22 cellular contexts compared by ENCODE assay signal in genomic region chr9:94720846-94721549, GRCh38. TPM values are rescaled to one million over a fixed set of nuclear protein-coding genes. Genes with fewer than 3 reads are reported as not detected.
A peak's percentile ranks its signal among the peaks of the same experiment; 100 is the strongest.
DNase-seq lines count a peak whose midpoint lies in the region; ATAC-seq and TF ChIP-seq lines count a peak whose summit lies in the region.
"Had no signal": no experiment of that assay in that cellular context is flagged by ENCODE, and none has a peak within 500 bp of the region (broad histone marks: within the 10 kb centered on the region; RNA-seq: fewer than 3 reads in every experiment).

No MANE protein-coding gene starts in this region.

- CTCF ChIA-PET in RWPE1 (lab: Yijun Ruan, JAX) = no interaction called here
- CTCF ChIA-PET in activated CD8-positive, alpha-beta memory T cell treated with anti-CD3 and anti-CD28 coated beads, Interleukin-2, amount 10 ng/mL, durations not matched to agents 7 days and 5 days (lab: Charles Lee) = interaction anchor here (1.6 kb wide), 1 partner anchor 52 kb away, joined by 3 read pairs; no protein-coding TSS in a partner anchor

- no peak overlapping the region for H3K4me3 Mint-ChIP-seq in activated CD8-positive, alpha-beta memory T cell treated with anti-CD3 and anti-CD28 coated beads, Interleukin-2, amount 10 ng/mL, durations not matched to agents 7 days and 5 days
- H3K4me3 Mint-ChIP-seq: activated naive CD4-positive, alpha-beta T cell treated with anti-CD3 and anti-CD28 coated beads, Interleukin-2, amount 50 U/mL, for 24 hours had no signal

- H3K4me3 ChIP-seq in HAP-1 (no peak overlapping the region), mesenchymal stem cell (ENCODE audit: insufficient read depth in 1 of 2, low read depth in 1 of 2, low read length in 2 of 2) (no peak overlapping the region), right atrium auricular region (no peak overlapping the region), left ventricle myocardium inferior (no peak overlapping the region)
- H3K4me3 ChIP-seq: ascending aorta, heart right ventricle, tibial artery had no signal

- no peak overlapping the region for H4K91ac ChIP-seq in mesenchymal stem cell (ENCODE audit: low read length)

- H3K9ac ChIP-seq in mesenchymal stem cell (ENCODE audit: low read length) = no peak overlapping the region

- no peak overlapping the region for H3K18ac ChIP-seq in mesenchymal stem cell (ENCODE audit: low read depth in 1 of 2, low read length in 2 of 2)

- POLR2A ChIA-PET in RWPE1 (lab: Yijun Ruan, JAX; ENCODE audit: low non-redundant PET) = no interaction called here

- no peak overlapping the region for H2BK120ac ChIP-seq in mesenchymal stem cell (ENCODE audit: low read depth, low read length)

- H2BK5ac ChIP-seq in mesenchymal stem cell (ENCODE audit: low read depth, low read length, poor library complexity, severe bottlenecking) = no peak overlapping the region

- H3K36me3 ChIP-seq in HAP-1 (replicated peaks) = no peaks in the 10 kb centered on the region
- no peaks in the 10 kb centered on the region for H3K36me3 ChIP-seq in mesenchymal stem cell (ENCODE audit: control insufficient read depth in 1 of 2, insufficient read depth in 2 of 2, low read depth in 1 of 2, low read length in 2 of 2)
- H3K36me3 ChIP-seq in right atrium auricular region = no peaks in the 10 kb centered on the region
- H3K36me3 ChIP-seq in left ventricle myocardium inferior = no peaks in the 10 kb centered on the region
- H3K36me3 ChIP-seq: ascending aorta, heart right ventricle, neutrophil, tibial artery had no signal

- no peak overlapping the region for H3K4ac ChIP-seq in mesenchymal stem cell (ENCODE audit: low read depth in 1 of 2, low read length in 2 of 2)

- H3K27me3 ChIP-seq in HAP-1 (ENCODE audit: low read depth) = no peaks in the 10 kb centered on the region
- H3K27me3 ChIP-seq in mesenchymal stem cell (ENCODE audit: control insufficient read depth in 1 of 2, insufficient read depth in 1 of 2, low read length in 2 of 2) = no peaks in the 10 kb centered on the region
- H3K27me3 ChIP-seq in right atrium auricular region = no peaks in the 10 kb centered on the region
- H3K27me3 ChIP-seq in left ventricle myocardium inferior (ENCODE audit: low read depth) = no peaks in the 10 kb centered on the region
- H3K27me3 ChIP-seq: ascending aorta, neutrophil, tibial artery had no signal

- H3K79me1 ChIP-seq in mesenchymal stem cell (replicated peaks; ENCODE audit: low read length, poor library complexity, severe bottlenecking) = no peaks in the 10 kb centered on the region

- WGBS in mesenchymal stem cell = 86% methylated on average over 5 of the region's 5 CpGs

- no peaks in the 10 kb centered on the region for H3K9me3 ChIP-seq in HAP-1
- H3K9me3 ChIP-seq in mesenchymal stem cell (ENCODE audit: control insufficient read depth, low read length) = no peaks in the 10 kb centered on the region
- no peaks in the 10 kb centered on the region for H3K9me3 ChIP-seq in right atrium auricular region
- H3K9me3 ChIP-seq in left ventricle myocardium inferior (replicated peaks) = no peaks in the 10 kb centered on the region
- H3K9me3 ChIP-seq: ascending aorta, neutrophil, tibial artery had no signal

- H4K8ac ChIP-seq in mesenchymal stem cell (ENCODE audit: low read length) = no peak overlapping the region

- no peak overlapping the region for H2AK5ac ChIP-seq in mesenchymal stem cell (ENCODE audit: low read length, severe bottlenecking)

- DNase-seq in HAP-1 (ENCODE audit: low spot score in 2 of 2) (peak; percentile 67 to 95), RWPE1 (ENCODE audit: low spot score) (peak; percentile 43), renal cortical epithelial cell (ENCODE audit: low read depth) (peak; percentile 30), mesenchymal stem cell (no peak), right atrium auricular region (ENCODE audit: low spot score) (no peak), left ventricle myocardium inferior (no peak)
- no peak for DNase-seq in activated CD8-positive, alpha-beta memory T cell treated with anti-CD3 and anti-CD28 coated beads, Interleukin-2, amount 10 ng/mL, durations not matched to agents 7 days and 5 days
- DNase-seq: activated CD4-positive, alpha-beta T cell treated with anti-CD3 and anti-CD28 coated beads for 1 hour; activated T-cell treated with anti-CD3 and anti-CD28 coated beads, Interleukin-2, amount 50 U/mL, for 48 hours; effector CD8-positive, alpha-beta T cell; GDM1; GOT3; heart right ventricle; KG1; NCI-H1105 treated with DMSO at 0.1 percent for 48 hours; retina; SW 1271; tibial artery had no signal

- H2BK12ac ChIP-seq in mesenchymal stem cell (ENCODE audit: low read length in 2 of 2) = no peak overlapping the region

- H3K23ac ChIP-seq in mesenchymal stem cell (ENCODE audit: low read length in 2 of 2) = no peak overlapping the region

- ATAC-seq in esophagus mucosa = peak; percentile 79
- ATAC-seq in activated CD8-positive, alpha-beta memory T cell treated with anti-CD3 and anti-CD28 coated beads, Interleukin-2, amount 10 ng/mL, durations not matched to agents 7 days and 5 days = no peak
- ATAC-seq: heart right ventricle had no signal

- H3K4me1 ChIP-seq in HAP-1 = peaks cover 19% of the 10 kb centered on the region
- no peaks in the 10 kb centered on the region for H3K4me1 ChIP-seq in mesenchymal stem cell (ENCODE audit: control insufficient read depth, insufficient read depth, low read depth, low read length)
- H3K4me1 ChIP-seq in right atrium auricular region = peaks cover 0 to 2% of the 10 kb centered on the region in 2 donors
- peaks cover 2% of the 10 kb centered on the region for H3K4me1 ChIP-seq in left ventricle myocardium inferior

- H3K4me1 Mint-ChIP-seq in activated CD8-positive, alpha-beta memory T cell treated with anti-CD3 and anti-CD28 coated beads, Interleukin-2, amount 10 ng/mL, durations not matched to agents 7 days and 5 days = peaks cover 2% of the 10 kb centered on the region
- H3K4me1 Mint-ChIP-seq: activated naive CD4-positive, alpha-beta T cell treated with anti-CD3 and anti-CD28 coated beads, Interleukin-2, amount 50 U/mL, for 24 hours had no signal

- intact Hi-C loops in left ventricle myocardium inferior (cut with micrococcal nuclease) = no loop called here

- no peak overlapping the region for H2AFZ ChIP-seq in mesenchymal stem cell (ENCODE audit: low read depth, low read length)

- no peak for TF ChIP-seq CTCF in RWPE1 (conservative IDR thresholded peaks at IDR 0.05; ENCODE audit: low read depth)
- no peak for TF ChIP-seq CTCF in right atrium auricular region (IDR thresholded peaks at IDR 0.05)
- no peak for TF ChIP-seq CTCF in left ventricle myocardium inferior (IDR thresholded peaks at IDR 0.05; ENCODE audit: borderline replicate concordance)

- peaks cover 13% of the 10 kb centered on the region for H3K27me3 Mint-ChIP-seq in activated CD8-positive, alpha-beta memory T cell treated with anti-CD3 and anti-CD28 coated beads, Interleukin-2, amount 10 ng/mL, durations not matched to agents 7 days and 5 days

- no peak overlapping the region for H3K27ac Mint-ChIP-seq in activated CD8-positive, alpha-beta memory T cell treated with anti-CD3 and anti-CD28 coated beads, Interleukin-2, amount 10 ng/mL, durations not matched to agents 7 days and 5 days
- H3K27ac Mint-ChIP-seq: activated naive CD4-positive, alpha-beta T cell treated with anti-CD3 and anti-CD28 coated beads, Interleukin-2, amount 50 U/mL, for 24 hours had no signal

- H3K9me3 Mint-ChIP-seq in activated CD8-positive, alpha-beta memory T cell treated with anti-CD3 and anti-CD28 coated beads, Interleukin-2, amount 10 ng/mL, durations not matched to agents 7 days and 5 days (ENCODE audit: low read depth) = peaks cover 2% of the 10 kb centered on the region
- H3K9me3 Mint-ChIP-seq: activated naive CD4-positive, alpha-beta T cell treated with anti-CD3 and anti-CD28 coated beads, Interleukin-2, amount 50 U/mL, for 24 hours had no signal

- H2BK15ac ChIP-seq in mesenchymal stem cell (ENCODE audit: low read depth, poor library complexity, severe bottlenecking) = no peak overlapping the region

- no peak overlapping the region for H3K27ac ChIP-seq in RWPE1
- H3K27ac ChIP-seq in mesenchymal stem cell (ENCODE audit: low read length, poor library complexity, severe bottlenecking) = no peak overlapping the region
- no peak overlapping the region for H3K27ac ChIP-seq in right atrium auricular region
- no peak overlapping the region for H3K27ac ChIP-seq in left ventricle myocardium inferior (replicated peaks)
- H3K27ac ChIP-seq: ascending aorta, heart right ventricle, neutrophil, tibial artery had no signal

- no peak overlapping the region for H3K14ac ChIP-seq in mesenchymal stem cell (ENCODE audit: low read length in 2 of 2)

- H3K4me2 ChIP-seq in mesenchymal stem cell (ENCODE audit: low read length, poor library complexity, severe bottlenecking) = no peak overlapping the region

- in situ Hi-C loops in HAP-1 (cut with MboI; ENCODE audit: low sequenced_read_pairs) = no loop called here

- no peaks in the 10 kb centered on the region for H3K36me3 Mint-ChIP-seq in activated CD8-positive, alpha-beta memory T cell treated with anti-CD3 and anti-CD28 coated beads, Interleukin-2, amount 10 ng/mL, durations not matched to agents 7 days and 5 days
- H3K36me3 Mint-ChIP-seq: activated naive CD4-positive, alpha-beta T cell treated with anti-CD3 and anti-CD28 coated beads, Interleukin-2, amount 50 U/mL, for 24 hours had no signal

RNA-seq across cellular contexts. Expression of gene AOPEP, which starts 5.5 kb away (rescaled TPM):
- 113 TPM for total RNA-seq in esophagus mucosa
- total RNA-seq in renal cortical epithelial cell = 66.3 and 133 TPM in 2 replicates
- 11.8 TPM for polyA plus RNA-seq in mesenchymal stem cell (2013, experiment 1 of 2)
- polyA plus RNA-seq in mesenchymal stem cell (2013, experiment 2 of 2) = 10.9 TPM
- 100 to 1,000 TPM; 262 to 314 TPM for total RNA-seq in right atrium auricular region
- 175 TPM for total RNA-seq in left ventricle myocardium inferior
- 10 to 100 TPM in 1 of 2 experiments, 1 to 10 TPM in 1; 9.8 to 13.7 TPM for total RNA-seq in activated CD8-positive, alpha-beta memory T cell treated with anti-CD3 and anti-CD28 coated beads, Interleukin-2, amount 10 ng/mL, durations not matched to agents 7 days and 5 days

Comparison
In these comparisons a context has a peak if more than half of its experiments do, and no peak if none do; other contexts are left out.
1. DNase-seq: peak in HAP-1 (2 of 2), RWPE1 (single experiment) and renal cortical epithelial cell (single experiment); none in mesenchymal stem cell (single experiment), right atrium auricular region (single experiment), left ventricle myocardium inferior (single experiment) and activated CD8-positive, alpha-beta memory T cell treated with anti-CD3 and anti-CD28 coated beads, Interleukin-2, amount 10 ng/mL, durations not matched to agents 7 days and 5 days (single experiment).